Comparison of ENCODE assay signal across 8 cellular contexts in the genomic region with DNA sequence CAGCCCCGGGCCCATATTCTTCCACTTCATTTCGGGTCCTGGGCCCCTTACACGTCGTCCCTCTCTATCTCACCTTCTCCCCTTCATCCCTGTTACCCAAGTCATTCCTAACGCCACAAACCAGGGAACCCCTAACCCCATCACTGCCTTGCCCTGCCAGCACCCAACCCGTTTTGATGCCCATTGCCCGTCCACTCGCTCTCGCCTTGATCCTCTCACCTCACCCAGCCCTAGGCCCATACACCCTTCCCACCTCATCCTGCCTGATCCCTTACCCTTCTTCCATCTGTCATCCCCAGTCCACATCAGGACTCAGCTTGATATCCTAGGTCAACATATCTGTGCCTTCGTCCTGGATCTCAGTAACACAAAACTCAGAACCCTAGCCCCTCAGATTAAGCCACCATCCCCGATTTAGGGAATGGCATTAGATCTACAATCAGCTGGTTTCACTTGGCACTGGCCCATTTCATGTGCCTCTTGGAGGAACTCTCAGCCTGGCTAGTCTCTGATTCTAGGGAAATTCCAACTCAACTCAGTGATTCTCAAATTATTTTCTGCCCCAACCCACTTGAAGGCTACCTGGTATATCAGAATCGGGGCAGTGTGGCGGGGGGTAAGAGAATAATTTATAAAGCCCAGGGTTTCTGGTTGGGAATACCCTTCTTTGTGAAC. TPM values are rescaled to one million over a fixed set of nuclear protein-coding genes. Genes with fewer than 3 reads are reported as not detected.
A peak's percentile ranks its signal among the peaks of the same experiment; 100 is the strongest.
DNase-seq lines count a peak whose midpoint lies in the region; ATAC-seq and TF ChIP-seq lines count a peak whose summit lies in the region.

No MANE protein-coding gene starts in this region.

- no peak for TF ChIP-seq CTCF in CD4-positive, alpha-beta T cell (IDR thresholded peaks at IDR 0.05)
- TF ChIP-seq CTCF in endothelial cell (IDR thresholded peaks at IDR 0.05; ENCODE audit: unreplicated experiment) (no peak), GM10248 (IDR thresholded peaks at IDR 0.05; ENCODE audit: control extremely low read depth, extremely low read depth, low read depth, missing control alignments) (no peak)

- no peaks in the 10 kb centered on the region for H3K27me3 ChIP-seq in CD4-positive, alpha-beta T cell (ENCODE audit: control insufficient read depth, insufficient read depth, low read length)
- H3K27me3 ChIP-seq in NT2/D1 (ENCODE audit: insufficient read depth, insufficient read length), result no peaks in the 10 kb centered on the region
- no peaks in the 10 kb centered on the region for H3K27me3 ChIP-seq in neuronal stem cell (ENCODE audit: control insufficient read depth in 3 of 3, insufficient read depth in 3 of 3, low read depth in 1 of 3, low read length in 3 of 3)

- H3K4me3 ChIP-seq in NT2/D1 (ENCODE audit: insufficient read length, low read depth) (peak overlapping the region; percentile 95), neuronal stem cell (ENCODE audit: low read length in 2 of 2) (peak overlapping the region; percentile 81 to 85)

- no peak for ATAC-seq in CD4-positive, alpha-beta T cell (ENCODE audit: poor library complexity)

- no peak overlapping the region for H4K8ac ChIP-seq in neuronal stem cell (ENCODE audit: low read depth, low read length)

- no peak overlapping the region for H3K14ac ChIP-seq in neuronal stem cell (ENCODE audit: low read length)

- peak overlapping the region; percentile 59 for H3K27ac ChIP-seq in CD4-positive, alpha-beta T cell (ENCODE audit: low read depth, low read length)
- peak overlapping the region; percentile 47 for H3K27ac ChIP-seq in neuronal stem cell (replicated peaks; ENCODE audit: low read length)

- H3K9me3 Mint-ChIP-seq in CD4-positive, alpha-beta T cell, result no peaks in the 10 kb centered on the region
- no peaks in the 10 kb centered on the region for H3K9me3 Mint-ChIP-seq in endothelial cell (ENCODE audit: unreplicated experiment)

- intact Hi-C loops in CD4-positive, alpha-beta T cell (cut with DNase I, micrococcal nuclease), result loop anchor here (2.0 to 10.0 kb wide), 4 partner anchors 99 to 881 kb away; a partner anchor contains a TSS

- peak overlapping the region; percentile 80 for H3K18ac ChIP-seq in neuronal stem cell (ENCODE audit: low read length)

- H3K23ac ChIP-seq in neuronal stem cell (ENCODE audit: low read depth, low read length, poor library complexity), result peak overlapping the region; percentile 70

- no peak overlapping the region for H2BK120ac ChIP-seq in neuronal stem cell (ENCODE audit: low read depth, low read length)

- peak overlapping the region; percentile 96 for H3K4me3 Mint-ChIP-seq in CD4-positive, alpha-beta T cell
- peak overlapping the region; percentile 98 for H3K4me3 Mint-ChIP-seq in endothelial cell (ENCODE audit: unreplicated experiment)

- H2BK5ac ChIP-seq in neuronal stem cell (ENCODE audit: low read length), result no peak overlapping the region

- POLR2A ChIA-PET in CD4-positive, alpha-beta T cell (lab: Charles Lee), result interaction anchor here (1.4 to 3.5 kb wide), 4 partner anchors 8 to 98 kb away, joined by 3 to 71 read pairs (median 9); a partner anchor contains a TSS
- POLR2A ChIA-PET in GM10248 (lab: Yijun Ruan, JAX), result no interaction called here

- H4K91ac ChIP-seq in neuronal stem cell (ENCODE audit: low read depth, low read length, poor library complexity), result no peak overlapping the region

- DNase-seq in CD4-positive, alpha-beta T cell, result no peak
- DNase-seq in NT2/D1 (ENCODE audit: low read depth, low spot score) (no peak), endothelial cell (ENCODE audit: low spot score) (no peak), neuronal stem cell (ENCODE audit: low spot score) (no peak), COLO829 (ENCODE audit: low spot score) (no peak), COLO668 (lab: John Stamatoyannopoulos, UW; ENCODE audit: unreplicated experiment) (no peak), GM10248 (ENCODE audit: extremely low spot score) (no peak), SHP77 (lab: John Stamatoyannopoulos, UW) (no peak)

- peak overlapping the region; percentile 91 for H3K27ac Mint-ChIP-seq in CD4-positive, alpha-beta T cell
- peak overlapping the region; percentile 98 for H3K27ac Mint-ChIP-seq in endothelial cell (ENCODE audit: unreplicated experiment)

- CTCF ChIA-PET in CD4-positive, alpha-beta T cell (lab: Charles Lee), result interaction anchor here (0.5 to 1.0 kb wide), 2 partner anchors 21 to 88 kb away, joined by 4 to 5 read pairs; no protein-coding TSS in a partner anchor
- CTCF ChIA-PET in GM10248 (lab: Yijun Ruan, JAX), result interaction anchor here (0.7 to 1.9 kb wide), 3 partner anchors 17 to 39 kb away, joined by 3 to 6 read pairs (median 4); no protein-coding TSS in a partner anchor

- peaks cover 56% of the 10 kb centered on the region for H3K4me1 Mint-ChIP-seq in CD4-positive, alpha-beta T cell (ENCODE audit: low read depth)
- H3K4me1 Mint-ChIP-seq in endothelial cell (ENCODE audit: unreplicated experiment), result peaks cover 34% of the 10 kb centered on the region

- no CpG with 5 or more reads among the region's 13 CpGs for WGBS in neuronal stem cell (ENCODE audit: extremely low coverage in 2 of 2, insufficient read length in 2 of 2, insufficient replicate concordance in 1 of 2), 2 donors

- H3K36me3 Mint-ChIP-seq in CD4-positive, alpha-beta T cell (ENCODE audit: low read depth), result peaks cover 74% of the 10 kb centered on the region
- peaks cover 40% of the 10 kb centered on the region for H3K36me3 Mint-ChIP-seq in endothelial cell (ENCODE audit: low read depth, unreplicated experiment)

- no peaks in the 10 kb centered on the region for H3K9me3 ChIP-seq in CD4-positive, alpha-beta T cell (ENCODE audit: control insufficient read depth, low read length)
- H3K9me3 ChIP-seq in NT2/D1 (ENCODE audit: insufficient read depth, low read length), result no peaks in the 10 kb centered on the region
- H3K9me3 ChIP-seq in neuronal stem cell (replicated peaks in 1 of 2; ENCODE audit: control insufficient read depth in 2 of 2, insufficient read depth in 1 of 2, low read depth in 1 of 2, low read length in 2 of 2), result no peaks in the 10 kb centered on the region

- no peaks in the 10 kb centered on the region for H3K27me3 Mint-ChIP-seq in CD4-positive, alpha-beta T cell
- H3K27me3 Mint-ChIP-seq in endothelial cell (ENCODE audit: unreplicated experiment), result peaks cover 14% of the 10 kb centered on the region

- no peak overlapping the region for H2BK12ac ChIP-seq in neuronal stem cell (ENCODE audit: low read length)

- H3K4me2 ChIP-seq in neuronal stem cell (ENCODE audit: insufficient read depth, low read length, poor library complexity, severe bottlenecking), result peak overlapping the region; percentile 82

- peaks cover 9% of the 10 kb centered on the region for H3K79me1 ChIP-seq in neuronal stem cell (ENCODE audit: low read depth, low read length)

- H3K9ac ChIP-seq in NT2/D1 (ENCODE audit: insufficient read length, low read depth) (peak overlapping the region; percentile 98), neuronal stem cell (ENCODE audit: low read depth, low read length, poor library complexity) (peak overlapping the region; percentile 98)

- H2BK15ac ChIP-seq in neuronal stem cell (ENCODE audit: low read length), result no peak overlapping the region

- H3K4me1 ChIP-seq in NT2/D1 (ENCODE audit: insufficient read depth, insufficient read length), result no peaks in the 10 kb centered on the region
- H3K4me1 ChIP-seq in neuronal stem cell (ENCODE audit: control insufficient read depth in 2 of 2, insufficient read depth in 1 of 2, low read depth in 1 of 2, low read length in 2 of 2), result peaks cover 7 to 14% of the 10 kb centered on the region in 2 donors

- H3K4ac ChIP-seq in neuronal stem cell (ENCODE audit: low read length), result no peak overlapping the region

- peak overlapping the region; percentile 60 for H2AK5ac ChIP-seq in neuronal stem cell (ENCODE audit: low read depth, low read length)

- peak overlapping the region; percentile 50 for H2AFZ ChIP-seq in neuronal stem cell (ENCODE audit: low read length)

- H3K36me3 ChIP-seq in NT2/D1 (ENCODE audit: insufficient read depth, insufficient read length, low read length) (peaks cover 64% of the 10 kb centered on the region), neuronal stem cell (replicated peaks in 1 of 2; ENCODE audit: control insufficient read depth in 2 of 2, insufficient read depth in 2 of 2, low read length in 2 of 2) (peaks cover 12 to 62% of the 10 kb centered on the region in 2 donors)

RNA-seq across cellular contexts. Expression of a gene that starts 0.5 kb away (rescaled TPM):
- total RNA-seq in CD4-positive, alpha-beta T cell, result 10 to 100 TPM; 17.4 to 18.6 TPM
- 88.7 TPM for total RNA-seq in endothelial cell (ENCODE audit: unreplicated experiment)
- polyA plus RNA-seq in neuronal stem cell (2013, experiment 1 of 2), result 64.5 TPM
- polyA plus RNA-seq in neuronal stem cell (2013, experiment 2 of 2), result 64.5 TPM

RNA-seq across cellular contexts. Expression of a gene that starts 0.8 kb away (rescaled TPM):
- 10 to 100 TPM; 58.0 to 61.4 TPM for total RNA-seq in CD4-positive, alpha-beta T cell
- total RNA-seq in endothelial cell (ENCODE audit: unreplicated experiment), result 61.5 TPM
- 39.5 TPM for polyA plus RNA-seq in neuronal stem cell (2013, experiment 1 of 2)
- polyA plus RNA-seq in neuronal stem cell (2013, experiment 2 of 2), result 38.2 TPM

RNA-seq across cellular contexts. Expression of a gene that starts 25.0 kb away (rescaled TPM):
- total RNA-seq in CD4-positive, alpha-beta T cell, result 10 to 100 TPM; 33.1 to 34.1 TPM
- 33.5 TPM for total RNA-seq in endothelial cell (ENCODE audit: unreplicated experiment)
- polyA plus RNA-seq in neuronal stem cell (2013, experiment 1 of 2), result 14.7 TPM
- 15.8 TPM for polyA plus RNA-seq in neuronal stem cell (2013, experiment 2 of 2)

RNA-seq across cellular contexts. Expression of a gene that starts 25.4 kb away (rescaled TPM):
- not detected for total RNA-seq in CD4-positive, alpha-beta T cell
- not detected for total RNA-seq in endothelial cell (ENCODE audit: unreplicated experiment)
- not detected for polyA plus RNA-seq in neuronal stem cell (2013, experiment 1 of 2)
- not detected for polyA plus RNA-seq in neuronal stem cell (2013, experiment 2 of 2)
